In the genomic region with DNA sequence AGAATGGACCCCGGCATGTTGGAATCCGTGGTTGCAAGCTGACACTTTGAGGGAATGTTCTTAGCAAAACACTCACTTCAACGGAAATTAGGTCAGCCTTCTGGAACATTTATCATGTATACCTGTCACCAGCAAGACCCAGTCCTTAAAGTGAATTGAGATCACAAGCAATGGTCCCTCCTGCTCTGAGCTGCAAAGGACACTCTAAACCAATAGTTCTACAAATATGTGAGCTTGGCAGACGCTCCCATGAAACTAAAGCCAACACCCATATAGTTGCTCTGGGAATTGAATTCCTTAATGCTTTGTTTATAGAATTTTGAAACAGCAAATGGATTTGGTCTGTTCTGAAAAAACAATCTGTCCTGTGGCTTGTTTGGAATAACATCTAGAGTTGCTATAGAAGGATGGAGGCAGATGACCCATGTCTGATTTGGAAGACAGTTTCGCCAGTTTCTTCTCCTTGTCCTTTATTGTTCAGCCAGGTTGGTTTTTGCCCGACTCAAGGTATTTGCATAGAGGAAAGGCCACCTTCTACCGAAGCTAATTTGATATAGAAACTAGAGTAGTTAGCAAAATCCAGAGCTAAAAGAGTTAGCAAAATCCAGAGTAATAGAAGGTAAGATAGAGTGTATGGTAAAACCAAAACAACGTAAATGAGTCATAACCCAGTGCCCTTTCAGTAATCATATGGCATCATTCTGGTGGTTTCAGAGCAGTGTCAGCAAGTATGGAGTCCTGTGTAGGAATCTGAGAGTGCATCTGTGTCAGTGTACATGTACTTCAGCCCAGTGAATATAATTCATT, we compare ENCODE assay signal across 9 cellular contexts.
DNase-seq lines count a peak whose midpoint lies in the region; TF ChIP-seq lines count a peak whose summit lies in the region.
"Had no signal": no experiment of that assay in that cellular context is flagged by ENCODE, and none has a peak within 500 bp of the region (broad histone marks: within the 10 kb centered on the region; RNA-seq: fewer than 3 reads in every experiment).

No MANE protein-coding gene starts in this region.

- H3K9me3 ChIP-seq in HEK293 (ENCODE audit: control insufficient read depth, insufficient read depth, low read depth, low read length) (no peaks in the 10 kb centered on the region), esophagus muscularis mucosa (no peaks in the 10 kb centered on the region)
- H3K9me3 ChIP-seq: BLaER1 had no signal

- TF ChIP-seq POLR2A in esophagus muscularis mucosa (IDR thresholded peaks at IDR 0.05; ENCODE audit: low read depth) = no peak

- CTCF ChIA-PET in HEK293 (lab: Yijun Ruan, JAX) = no interaction called here

- no peak overlapping the region for H2AK5ac ChIP-seq in mesendoderm (ENCODE audit: low read length)

- no peak for TF ChIP-seq EP300 in esophagus muscularis mucosa (IDR thresholded peaks at IDR 0.05)

- H3K4me3 ChIP-seq in HEK293 (ENCODE audit: low read depth, low read length) (no peak overlapping the region), esophagus muscularis mucosa (peak overlapping the region; percentile 18 to 34 (median 27)), skeletal muscle cell (ENCODE audit: low read depth, low read length) (no peak overlapping the region), mesendoderm (ENCODE audit: low read length) (no peak overlapping the region)
- H3K4me3 ChIP-seq: BLaER1 had no signal

- H2BK5ac ChIP-seq in mesendoderm (ENCODE audit: low read length) = no peak overlapping the region

- H3K79me2 ChIP-seq in mesendoderm (ENCODE audit: control insufficient read depth, insufficient read depth, low read length) = no peaks in the 10 kb centered on the region

- WGBS in esophagus muscularis mucosa = 17% methylated on average over 8 of the region's 8 CpGs
- WGBS in mesendoderm (ENCODE audit: extremely low coverage, insufficient coverage, low lambda C conversion rate) = no CpG with 5 or more reads among the region's 8 CpGs

- no peak overlapping the region for H3K4me2 ChIP-seq in mesendoderm (ENCODE audit: low read length)
- H3K4me2 ChIP-seq: BLaER1 had no signal

- H3K4me1 ChIP-seq in HEK293 (ENCODE audit: control insufficient read depth, insufficient read depth, low read length) (peaks cover 9% of the 10 kb centered on the region; the same call in 1 of the 2 replicates), esophagus muscularis mucosa (peaks cover 25 to 73% (median 58%) of the 10 kb centered on the region in 4 donors), mesendoderm (ENCODE audit: control insufficient read depth, low read depth, low read length) (no peaks in the 10 kb centered on the region)

- no peak overlapping the region for H2BK120ac ChIP-seq in mesendoderm (ENCODE audit: low read depth, low read length)

- H3K27me3 ChIP-seq in esophagus muscularis mucosa = no peaks in the 10 kb centered on the region
- no peaks in the 10 kb centered on the region for H3K27me3 ChIP-seq in mesendoderm (ENCODE audit: insufficient read depth, low read length, poor library complexity)
- H3K27me3 ChIP-seq: BLaER1 had no signal

- intact Hi-C loops in esophagus muscularis mucosa (cut with DNase I) = no loop called here

- no peak overlapping the region for H3K4ac ChIP-seq in mesendoderm (ENCODE audit: low read depth, low read length)

- no peaks in the 10 kb centered on the region for H3K79me1 ChIP-seq in mesendoderm (ENCODE audit: low read length)

- no peak overlapping the region for H3K9ac ChIP-seq in mesendoderm (ENCODE audit: low read length)
- H3K9ac ChIP-seq: BLaER1 had no signal

- no peak overlapping the region for H2BK15ac ChIP-seq in mesendoderm (replicated peaks; ENCODE audit: low read depth)

- TF ChIP-seq CTCF in HEK293 (tag by site-specific recombination; IDR thresholded peaks at IDR 0.05) = no peak
- TF ChIP-seq CTCF in esophagus muscularis mucosa (IDR thresholded peaks at IDR 0.05) = no peak

- no peak overlapping the region for H3K18ac ChIP-seq in mesendoderm (ENCODE audit: low read length)

- H3K36me3 ChIP-seq in HEK293 (ENCODE audit: control insufficient read depth in 2 of 2, insufficient read depth in 1 of 2, low read length in 2 of 2) (peaks cover 0 to under 1% of the 10 kb centered on the region in 2 experiments; a peak in 1 of 3 replicates), esophagus muscularis mucosa (no peaks in the 10 kb centered on the region), mesendoderm (ENCODE audit: control insufficient read depth, insufficient read depth, low read length) (no peaks in the 10 kb centered on the region)
- H3K36me3 ChIP-seq: BLaER1 had no signal

- H3K23ac ChIP-seq in mesendoderm (ENCODE audit: low read length) = no peak overlapping the region

- H3K56ac ChIP-seq in mesendoderm (ENCODE audit: low read length) = no peak overlapping the region

- H4K5ac ChIP-seq in mesendoderm (ENCODE audit: low read length) = no peak overlapping the region

- H4K8ac ChIP-seq in mesendoderm (ENCODE audit: low read depth, low read length) = no peak overlapping the region

- DNase-seq in NCI-H510A treated with DMSO at 0.1 percent for 48 hours (lab: John Stamatoyannopoulos, UW) = peak; percentile 39
- DNase-seq in NCI-H510A (lab: John Stamatoyannopoulos, UW) = no peak
- DNase-seq in NCI-H69 (lab: John Stamatoyannopoulos, UW) = peak; percentile 27
- DNase-seq in esophagus muscularis mucosa (ENCODE audit: extremely low spot score) = peak; percentile 93
- DNase-seq in skeletal muscle cell (ENCODE audit: low read depth) = peak; percentile 96
- DNase-seq in KG1 (lab: John Stamatoyannopoulos, UW) = no peak
- no peak for DNase-seq in mesendoderm

- POLR2A ChIA-PET in HEK293 (lab: Yijun Ruan, JAX) = no interaction called here

- peak overlapping the region; percentile 28; the same call in 1 of the 2 replicates for H3K27ac ChIP-seq in HEK293 (ENCODE audit: extremely low read depth, low read depth, low read length)
- peak overlapping the region; percentile 73 to 84 (median 82) for H3K27ac ChIP-seq in esophagus muscularis mucosa (replicated peaks in 1 of 4)
- no peak overlapping the region for H3K27ac ChIP-seq in mesendoderm (ENCODE audit: low read depth, low read length)
- H3K27ac ChIP-seq: BLaER1 had no signal

TF ChIP-seq in HEK293, 187 proteins besides CTCF, POLR2A, EP300 and RAD21 (continues in another document):
- TF ChIP-seq REPIN1 (tag by site-specific recombination; IDR thresholded peaks at IDR 0.05; ENCODE audit: low read depth) (no peak), ZNF341 (tag by site-specific recombination; IDR thresholded peaks at IDR 0.05; ENCODE audit: low read depth) (no peak), ZNF660 (tag by site-specific recombination; IDR thresholded peaks at IDR 0.05) (peak; percentile 28; the same call in 1 of the 2 replicates), ZNF426 (tag by site-specific recombination; IDR thresholded peaks at IDR 0.05) (no peak), ZNF274 (IDR thresholded peaks at IDR 0.05; ENCODE audit: low read length) (no peak), ZNF274 (tag by site-specific recombination; IDR thresholded peaks at IDR 0.05; ENCODE audit: borderline replicate concordance) (no peak)
- TF ChIP-seq, protein P1, sequence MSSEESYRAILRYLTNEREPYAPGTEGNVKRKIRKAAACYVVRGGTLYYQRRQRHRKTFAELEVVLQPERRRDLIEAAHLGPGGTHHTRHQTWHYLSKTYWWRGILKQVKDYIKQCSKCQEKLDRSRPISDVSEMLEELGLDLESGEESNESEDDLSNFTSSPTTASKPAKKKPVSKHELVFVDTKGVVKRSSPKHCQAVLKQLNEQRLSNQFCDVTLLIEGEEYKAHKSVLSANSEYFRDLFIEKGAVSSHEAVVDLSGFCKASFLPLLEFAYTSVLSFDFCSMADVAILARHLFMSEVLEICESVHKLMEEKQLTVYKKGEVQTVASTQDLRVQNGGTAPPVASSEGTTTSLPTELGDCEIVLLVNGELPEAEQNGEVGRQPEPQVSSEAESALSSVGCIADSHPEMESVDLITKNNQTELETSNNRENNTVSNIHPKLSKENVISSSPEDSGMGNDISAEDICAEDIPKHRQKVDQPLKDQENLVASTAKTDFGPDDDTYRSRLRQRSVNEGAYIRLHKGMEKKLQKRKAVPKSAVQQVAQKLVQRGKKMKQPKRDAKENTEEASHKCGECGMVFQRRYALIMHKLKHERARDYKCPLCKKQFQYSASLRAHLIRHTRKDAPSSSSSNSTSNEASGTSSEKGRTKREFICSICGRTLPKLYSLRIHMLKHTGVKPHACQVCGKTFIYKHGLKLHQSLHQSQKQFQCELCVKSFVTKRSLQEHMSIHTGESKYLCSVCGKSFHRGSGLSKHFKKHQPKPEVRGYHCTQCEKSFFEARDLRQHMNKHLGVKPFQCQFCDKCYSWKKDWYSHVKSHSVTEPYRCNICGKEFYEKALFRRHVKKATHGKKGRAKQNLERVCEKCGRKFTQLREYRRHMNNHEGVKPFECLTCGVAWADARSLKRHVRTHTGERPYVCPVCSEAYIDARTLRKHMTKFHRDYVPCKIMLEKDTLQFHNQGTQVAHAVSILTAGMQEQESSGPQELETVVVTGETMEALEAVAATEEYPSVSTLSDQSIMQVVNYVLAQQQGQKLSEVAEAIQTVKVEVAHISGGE (tag by site-specific recombination; conservative IDR thresholded peaks at IDR 0.05; ENCODE audit: low read depth) = peak; percentile 45; the same call in 1 of the 2 replicates
- TF ChIP-seq, protein P2, sequence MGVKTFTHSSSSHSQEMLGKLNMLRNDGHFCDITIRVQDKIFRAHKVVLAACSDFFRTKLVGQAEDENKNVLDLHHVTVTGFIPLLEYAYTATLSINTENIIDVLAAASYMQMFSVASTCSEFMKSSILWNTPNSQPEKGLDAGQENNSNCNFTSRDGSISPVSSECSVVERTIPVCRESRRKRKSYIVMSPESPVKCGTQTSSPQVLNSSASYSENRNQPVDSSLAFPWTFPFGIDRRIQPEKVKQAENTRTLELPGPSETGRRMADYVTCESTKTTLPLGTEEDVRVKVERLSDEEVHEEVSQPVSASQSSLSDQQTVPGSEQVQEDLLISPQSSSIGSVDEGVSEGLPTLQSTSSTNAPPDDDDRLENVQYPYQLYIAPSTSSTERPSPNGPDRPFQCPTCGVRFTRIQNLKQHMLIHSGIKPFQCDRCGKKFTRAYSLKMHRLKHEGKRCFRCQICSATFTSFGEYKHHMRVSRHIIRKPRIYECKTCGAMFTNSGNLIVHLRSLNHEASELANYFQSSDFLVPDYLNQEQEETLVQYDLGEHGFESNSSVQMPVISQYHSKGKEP (tag by site-specific recombination; IDR thresholded peaks at IDR 0.05) = 0 out of 2 replicates have a peak, but pooled peaks have one; percentile 7

Comparison
In these comparisons a context has a peak if more than half of its experiments do, and no peak if none do; other contexts are left out.
1. DNase-seq: peak in NCI-H510A treated with DMSO at 0.1 percent for 48 hours (single experiment), NCI-H69 (single experiment), esophagus muscularis mucosa (single experiment) and skeletal muscle cell (single experiment); none in NCI-H510A (single experiment), KG1 (single experiment) and mesendoderm (single experiment).
2. H3K4me3 ChIP-seq: peak in esophagus muscularis mucosa (4 of 4); none in HEK293 (single experiment), skeletal muscle cell (single experiment) and mesendoderm (single experiment).